Comparison of ENCODE assay signal across 7 cellular contexts in genomic region chr2:16308816-16309215, GRCh38.
"Had no signal": no experiment of that assay in that cellular context is flagged by ENCODE, and none has a peak within 500 bp of the region (broad histone marks: within the 10 kb centered on the region; RNA-seq: fewer than 3 reads in every experiment).

No MANE protein-coding gene starts in this region.

- H3K4me3 ChIP-seq: K562 had no signal

- FAIRE-seq: HepG2, HTR-8/SVneo, K562 had no signal

- H3K27ac ChIP-seq: HL-60 had no signal

- DNase-seq: IMR-90, KBM-7, KG1 had no signal
